In the genomic region with DNA sequence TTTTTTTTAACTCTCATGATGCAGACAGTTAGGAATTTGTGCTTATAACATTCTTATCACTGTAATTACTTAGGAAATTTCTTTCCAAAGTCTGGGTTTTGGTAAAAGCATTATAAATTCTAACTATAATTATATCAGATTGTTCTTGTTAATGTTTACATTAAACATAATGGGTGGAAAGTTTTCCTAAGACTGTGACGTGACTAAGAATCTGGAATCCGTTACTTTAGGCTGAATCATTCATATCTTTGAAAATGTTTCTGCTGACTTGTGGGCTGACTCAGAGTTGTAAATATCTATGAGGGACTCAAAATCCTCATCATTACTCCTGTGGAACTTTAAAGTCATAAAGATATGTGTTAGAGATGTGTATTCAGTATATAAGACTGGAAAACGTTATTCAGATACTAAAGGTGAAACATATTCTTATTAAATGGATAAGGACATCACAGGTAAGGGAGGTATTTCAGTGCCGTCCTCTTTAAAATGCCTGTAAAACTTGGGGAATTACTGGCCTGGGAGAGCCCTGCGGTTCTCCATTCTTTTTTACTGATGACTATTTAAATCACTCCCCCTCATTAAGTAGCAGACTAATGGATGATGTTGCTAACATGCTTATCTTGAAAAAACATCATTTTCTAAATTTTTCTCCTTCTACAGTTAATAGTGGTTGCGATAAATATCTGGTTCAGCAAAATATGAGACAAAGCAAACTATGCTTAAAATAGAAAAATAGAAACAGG, we compare ENCODE assay signal across 10 cellular contexts.
DNase-seq lines count a peak whose midpoint lies in the region; ATAC-seq, FAIRE-seq and TF ChIP-seq lines count a peak whose summit lies in the region.
"Had no signal": no experiment of that assay in that cellular context is flagged by ENCODE, and none has a peak within 500 bp of the region (broad histone marks: within the 10 kb centered on the region; RNA-seq: fewer than 3 reads in every experiment).

No MANE protein-coding gene starts in this region.

- ATAC-seq in PC-3 (peak; percentile 89), GM19035 (IDR thresholded peaks at IDR 0.05; ENCODE audit: unreplicated experiment) (no peak), GM21390 (IDR thresholded peaks at IDR 0.05; ENCODE audit: unreplicated experiment) (no peak), left ventricle myocardium superior (no peak)
- no peak for ATAC-seq in stimulated activated naive CD8-positive, alpha-beta T cell treated with anti-CD3 and anti-CD28 coated beads, Interleukin-15, Interleukin-2, amounts not matched to agents 100 U/mL and 50 U/mL, for 24 hours

- H3K9ac ChIP-seq in PC-3 (ENCODE audit: low read length), result peak overlapping the region; percentile 42

- H3K4me3 ChIP-seq in AG10803 (ENCODE audit: low read length), result no peak overlapping the region
- peak overlapping the region; percentile 46; the same call in 1 of the 2 replicates for H3K4me3 ChIP-seq in PC-3 (ENCODE audit: low read length)

- H3K4me2 ChIP-seq in PC-3 (ENCODE audit: low read length), result peak overlapping the region; percentile 74

- H3K36me3 Mint-ChIP-seq in nephron (ENCODE audit: low read depth), result peaks cover 23% of the 10 kb centered on the region

- H3K4me1 ChIP-seq in PC-3 (ENCODE audit: insufficient read depth, low read length), result peaks cover 24% of the 10 kb centered on the region

- H3K4me1 Mint-ChIP-seq in nephron, result peaks cover 24% of the 10 kb centered on the region

- CTCF ChIA-PET in PC-3 (lab: Charles Lee), result no interaction called here

- intact Hi-C loops in PC-3 (cut with micrococcal nuclease), result loop anchor here (1.0 kb wide), 1 partner anchor 8 kb away; no protein-coding TSS in a partner anchor
- intact Hi-C loops in left ventricle myocardium superior (cut with micrococcal nuclease), result no loop called here

- H3K27ac ChIP-seq in PC-3 (ENCODE audit: low read length), result peak overlapping the region; percentile 82

- 0 out of 2 replicates have a peak overlapping the region, but pooled peaks have one; percentile 34 for H2AFZ ChIP-seq in PC-3 (ENCODE audit: low read length)

- POLR2A ChIA-PET in PC-3 (lab: Charles Lee; ENCODE audit: unreplicated experiment), result no interaction called here

- TF ChIP-seq CTCF in AG10803 (conservative IDR thresholded peaks at IDR 0.05; ENCODE audit: low read length) (no peak), PC-3 (conservative IDR thresholded peaks at IDR 0.05; ENCODE audit: low read depth, low read length) (no peak), nephron (IDR thresholded peaks at IDR 0.05; ENCODE audit: unreplicated experiment in 3 of 3) (no peak)

- DNase-seq in AG10803 (ENCODE audit: low read depth) (peak; percentile 94), PC-3 (peak; percentile 84), left ventricle myocardium superior (no peak)
- no peak for DNase-seq in stimulated activated naive CD8-positive, alpha-beta T cell treated with anti-CD3 and anti-CD28 coated beads, Interleukin-15, Interleukin-2, amounts not matched to agents 100 U/mL and 50 U/mL, for 24 hours
- DNase-seq: activated T-cell treated with anti-CD3 and anti-CD28 coated beads, Interleukin-2, amount 50 U/mL, for 1 hour; islet precursor cell had no signal

- H3K9me3 Mint-ChIP-seq in nephron, result no peaks in the 10 kb centered on the region

- H3K9me2 ChIP-seq in PC-3 (replicated peaks; ENCODE audit: low read length), result no peaks in the 10 kb centered on the region

- BruUV-seq in PC-3 (replicated peaks; lab: Mats Ljungman, UMichigan), result no TSS peak

- H3K36me3 ChIP-seq in PC-3 (ENCODE audit: low read depth, low read length), result no peaks in the 10 kb centered on the region

- H4K20me1 ChIP-seq in PC-3 (ENCODE audit: low read length), result no peaks in the 10 kb centered on the region

- no peaks in the 10 kb centered on the region for H3F3A ChIP-seq in PC-3 (ENCODE audit: low read length, unreplicated experiment)

- peaks cover 7% of the 10 kb centered on the region for H3K27me3 Mint-ChIP-seq in nephron (ENCODE audit: low read depth)

- H3K27ac Mint-ChIP-seq in nephron, result peak overlapping the region in 2 of 3 experiments; percentile 24 to 37

- H3K9me3 ChIP-seq in PC-3 (ENCODE audit: low read length), result no peaks in the 10 kb centered on the region

- no peaks in the 10 kb centered on the region for H3K79me2 ChIP-seq in PC-3 (ENCODE audit: low read length)

- no peak overlapping the region for H3K4me3 Mint-ChIP-seq in nephron

- no peaks in the 10 kb centered on the region for H3K27me3 ChIP-seq in PC-3 (ENCODE audit: low read length)

- peak; percentile 61 for FAIRE-seq in endometrium (lab: Jason Lieb, UNC)

Comparison
In these comparisons a context has a peak if more than half of its experiments do, and no peak if none do; other contexts are left out.
1. DNase-seq: peak in AG10803 (single experiment) and PC-3 (single experiment); none in stimulated activated naive CD8-positive, alpha-beta T cell treated with anti-CD3 and anti-CD28 coated beads, Interleukin-15, Interleukin-2, amounts not matched to agents 100 U/mL and 50 U/mL, for 24 hours (single experiment) and left ventricle myocardium superior (single experiment).